Comparison of ENCODE assay signal across 1 cellular context in genomic region chr11:61161190-61162091, GRCh38.
TF ChIP-seq lines count a peak whose summit lies in the region.

TSS of gene VPS37C (minus strand) at chr11:61161426. CDS start at chr11:61138829, 22,597 bp downstream.

TF ChIP-seq in K562, 482 proteins besides CTCF, POLR2A, EP300 and RAD21 (continued from another document and continues in another):
- TF ChIP-seq ATF2 (CRISPR knock-in tag; IDR thresholded peaks at IDR 0.05) = no peak
- no peak for TF ChIP-seq SRF (CRISPR knock-in tag; IDR thresholded peaks at IDR 0.05)
- TF ChIP-seq ZFP30 (CRISPR knock-in tag; IDR thresholded peaks at IDR 0.05; ENCODE audit: borderline replicate concordance) = no peak
- TF ChIP-seq FOSL1 (tag; conservative IDR thresholded peaks at IDR 0.05) = no peak
- TF ChIP-seq POLR2G (IDR thresholded peaks at IDR 0.05; ENCODE audit: low read depth, low read length) = peak; percentile 97
- TF ChIP-seq SMC3 (conservative IDR thresholded peaks at IDR 0.05; ENCODE audit: insufficient read depth, low read depth, low read length) = no peak
- peak; percentile 18; the same call in 1 of the 2 replicates for TF ChIP-seq HCFC1 (IDR thresholded peaks at IDR 0.05; ENCODE audit: low read depth, low read length)
- TF ChIP-seq ZBED1 (IDR thresholded peaks at IDR 0.05) = no peak
- peak; percentile 20 to 87; a peak in 2 of 4 replicates for TF ChIP-seq FOXA3 (CRISPR knock-in tag; conservative IDR thresholded peaks at IDR 0.05 in 1 of 2, IDR thresholded peaks at IDR 0.05 in 1 of 2)
- no peak for TF ChIP-seq HES1 (IDR thresholded peaks at IDR 0.05; ENCODE audit: low read depth)
- TF ChIP-seq RBM25 (IDR thresholded peaks at IDR 0.05; ENCODE audit: low read depth, low read length, severe bottlenecking) = peak; percentile 75
- TF ChIP-seq CC2D1A (IDR thresholded peaks at IDR 0.05) = no peak
- no peak for TF ChIP-seq DIDO1 (tag; IDR thresholded peaks at IDR 0.05; ENCODE audit: low read depth)
- TF ChIP-seq ZBTB49 (CRISPR knock-in tag; IDR thresholded peaks at IDR 0.05; ENCODE audit: borderline replicate concordance) = no peak
- no peak for TF ChIP-seq JUNB (CRISPR knock-in tag; conservative IDR thresholded peaks at IDR 0.05)
- peak; percentile 66; the same call in 1 of the 2 replicates for TF ChIP-seq ERF (CRISPR knock-in tag; IDR thresholded peaks at IDR 0.05)
- TF ChIP-seq BRF2 (IDR thresholded peaks at IDR 0.05; ENCODE audit: borderline replicate concordance, insufficient read depth, insufficient read length) = no peak
- peak; percentile 69 for TF ChIP-seq KLF1 (tag; IDR thresholded peaks at IDR 0.05)
- TF ChIP-seq SAP30 (IDR thresholded peaks at IDR 0.05; ENCODE audit: borderline replicate concordance, insufficient read depth, low read depth, low read length, poor library complexity, severe bottlenecking) = peak; percentile 67
- no peak for TF ChIP-seq MECOM (CRISPR knock-in tag; IDR thresholded peaks at IDR 0.05)
- peak; percentile 32; the same call in 1 of the 2 replicates for TF ChIP-seq ZNF395 (CRISPR knock-in tag; IDR thresholded peaks at IDR 0.05)
- no peak for TF ChIP-seq FOXJ3 (CRISPR knock-in tag; IDR thresholded peaks at IDR 0.05)
- TF ChIP-seq MBD1 (CRISPR knock-in tag; IDR thresholded peaks at IDR 0.05) = no peak
- no peak for TF ChIP-seq CBX8 (IDR thresholded peaks at IDR 0.05; ENCODE audit: borderline replicate concordance, extremely low read depth, low read depth, low read length, poor library complexity, severe bottlenecking)
- no peak for TF ChIP-seq ZNF324 (CRISPR knock-in tag; IDR thresholded peaks at IDR 0.05)
- TF ChIP-seq E2F4 (CRISPR knock-in tag; IDR thresholded peaks at IDR 0.05; ENCODE audit: low read depth) = no peak
- no peak for TF ChIP-seq NR2F6 (CRISPR knock-in tag; IDR thresholded peaks at IDR 0.05)
- TF ChIP-seq POLR2B (IDR thresholded peaks at IDR 0.05; ENCODE audit: low read depth, partially characterized antibody) = peak; percentile 74
- no peak for TF ChIP-seq NR4A1 (CRISPR knock-in tag; IDR thresholded peaks at IDR 0.05)
- no peak for TF ChIP-seq NR4A1 (tag; IDR thresholded peaks at IDR 0.05)
- no peak for TF ChIP-seq ZBTB12 (CRISPR knock-in tag; IDR thresholded peaks at IDR 0.05)
- peak in 1 of 3 experiments; percentile 6 for TF ChIP-seq YY1 (IDR thresholded peaks at IDR 0.05; ENCODE audit: borderline replicate concordance in 1 of 3, control insufficient read depth in 1 of 3, extremely low read depth in 1 of 3, insufficient read depth in 3 of 3, insufficient read length in 1 of 3, insufficient replicate concordance in 2 of 3, low read depth in 1 of 3, low read length in 2 of 3)
- TF ChIP-seq ZNF431 (CRISPR knock-in tag; IDR thresholded peaks at IDR 0.05) = no peak
- peak; percentile 91 for TF ChIP-seq TARDBP (IDR thresholded peaks at IDR 0.05)
- TF ChIP-seq HBP1 (CRISPR knock-in tag; IDR thresholded peaks at IDR 0.05) = no peak
- TF ChIP-seq TRIM24 (IDR thresholded peaks at IDR 0.05) = no peak; a peak in 1 of 4 replicates
- TF ChIP-seq NR1H2 (CRISPR knock-in tag; IDR thresholded peaks at IDR 0.05) = no peak
- TF ChIP-seq SMAD3 (CRISPR knock-in tag; conservative IDR thresholded peaks at IDR 0.05) = no peak
- 0 out of 2 replicates have a peak, but pooled peaks have one; percentile 16 for TF ChIP-seq HDAC2 (IDR thresholded peaks at IDR 0.05)
- TF ChIP-seq NFATC3 (IDR thresholded peaks at IDR 0.05) = no peak
- no peak for TF ChIP-seq ARHGAP35 (IDR thresholded peaks at IDR 0.05; ENCODE audit: partially characterized antibody)
- no peak for TF ChIP-seq ZFP1 (CRISPR knock-in tag; IDR thresholded peaks at IDR 0.05)
- no peak for TF ChIP-seq OTX1 (CRISPR knock-in tag; IDR thresholded peaks at IDR 0.05)
- TF ChIP-seq ZNF398 (CRISPR knock-in tag; IDR thresholded peaks at IDR 0.05) = no peak
- TF ChIP-seq CHAMP1 (IDR thresholded peaks at IDR 0.05) = no peak
- TF ChIP-seq HNRNPK (IDR thresholded peaks at IDR 0.05; ENCODE audit: low read depth, low read length, poor library complexity, severe bottlenecking) = peak; percentile 14
- TF ChIP-seq PHB2 (IDR thresholded peaks at IDR 0.05; ENCODE audit: low read depth) = no peak
- TF ChIP-seq E2F3 (CRISPR knock-in tag; IDR thresholded peaks at IDR 0.05) = no peak
- TF ChIP-seq FOS (IDR thresholded peaks at IDR 0.05; ENCODE audit: extremely low read depth, insufficient read length) = no peak
- no peak for TF ChIP-seq ZKSCAN3 (CRISPR knock-in tag; IDR thresholded peaks at IDR 0.05)
- TF ChIP-seq RB1 (IDR thresholded peaks at IDR 0.05; ENCODE audit: low read depth) = peak; percentile 84; the same call in 1 of the 2 replicates
- peak; percentile 21 for TF ChIP-seq SMAD1 (IDR thresholded peaks at IDR 0.05; ENCODE audit: low read depth, low read length, partially characterized antibody)
- TF ChIP-seq SRSF3 (IDR thresholded peaks at IDR 0.05; ENCODE audit: insufficient read depth, low read length) = no peak
- TF ChIP-seq SLC30A9 (CRISPR knock-in tag; IDR thresholded peaks at IDR 0.05) = no peak
